In the genomic region with DNA sequence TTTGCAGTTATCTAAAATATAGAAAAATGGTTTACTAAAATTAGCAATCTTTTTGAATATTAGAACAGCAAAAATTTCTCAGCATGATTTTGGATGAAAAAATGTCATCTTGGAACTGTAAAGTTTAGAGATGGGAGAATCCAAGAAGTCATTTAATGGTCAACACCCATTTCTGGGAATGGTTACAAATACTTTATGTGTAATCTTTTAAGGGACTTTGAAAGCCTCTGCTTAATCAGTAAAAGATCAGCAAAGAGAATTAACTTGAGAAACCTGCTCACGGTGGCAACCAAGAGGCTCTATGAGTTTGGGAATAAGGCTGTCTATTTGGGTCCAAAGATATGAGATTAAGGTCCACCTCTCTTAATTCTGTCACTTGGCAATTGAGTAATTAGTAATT, we compare ENCODE assay signal across 2 cellular contexts.
TF ChIP-seq lines count a peak whose summit lies in the region.

No MANE protein-coding gene starts in this region.

TF ChIP-seq in liver, 16 proteins besides CTCF, POLR2A, EP300 and RAD21:
- TF ChIP-seq RXRA (IDR thresholded peaks at IDR 0.05) (peak in 1 of 2 donors; percentile 40), YY1 (IDR thresholded peaks at IDR 0.05) (peak; percentile 22), JUND (IDR thresholded peaks at IDR 0.05) (peak in 1 of 2 donors; percentile 47), TAF1 (conservative IDR thresholded peaks at IDR 0.05) (no peak), HNF4A (conservative IDR thresholded peaks at IDR 0.05) (peak; percentile 57 to 59)
- TF ChIP-seq, protein P1, sequence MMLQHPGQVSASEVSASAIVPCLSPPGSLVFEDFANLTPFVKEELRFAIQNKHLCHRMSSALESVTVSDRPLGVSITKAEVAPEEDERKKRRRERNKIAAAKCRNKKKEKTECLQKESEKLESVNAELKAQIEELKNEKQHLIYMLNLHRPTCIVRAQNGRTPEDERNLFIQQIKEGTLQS (IDR thresholded peaks at IDR 0.05): no peak

TF ChIP-seq in HepG2, 621 proteins besides CTCF, POLR2A, EP300 and RAD21:
- no peak for TF ChIP-seq RXRA (CRISPR knock-in tag; IDR thresholded peaks at IDR 0.05)
- TF ChIP-seq ZNF709 (CRISPR knock-in tag; IDR thresholded peaks at IDR 0.05): no peak
- no peak for TF ChIP-seq ZNF652 (CRISPR knock-in tag; IDR thresholded peaks at IDR 0.05; ENCODE audit: borderline replicate concordance, low read depth)
- TF ChIP-seq TCF7 (IDR thresholded peaks at IDR 0.05; ENCODE audit: low read depth): no peak
